ENCODE assay signal across 8 cellular contexts in genomic region chr14:61269321-61270083, GRCh38. TPM values are rescaled to one million over a fixed set of nuclear protein-coding genes. Genes with fewer than 3 reads are reported as not detected.
DNase-seq lines count a peak whose midpoint lies in the region; ATAC-seq and TF ChIP-seq lines count a peak whose summit lies in the region.

No MANE protein-coding gene starts in this region.

- peak; percentile 81 for ATAC-seq in GM23338

- peaks cover 3% of the 10 kb centered on the region; the same call in 1 of the 2 replicates for H3K27me3 ChIP-seq in DOHH2 (ENCODE audit: control insufficient read depth, low read length)
- peaks cover 4% of the 10 kb centered on the region; the same call in 1 of the 2 replicates for H3K27me3 ChIP-seq in GM23338 (ENCODE audit: insufficient read depth)
- H3K27me3 ChIP-seq in neuron (ENCODE audit: insufficient read depth, low read length): peaks cover 9% of the 10 kb centered on the region
- H3K27me3 ChIP-seq in stomach smooth muscle (ENCODE audit: control insufficient read depth in 1 of 2, insufficient read depth in 2 of 2, low read length in 2 of 2): peaks cover 3 to 6% of the 10 kb centered on the region in 2 donors

- no peaks in the 10 kb centered on the region for H3K4me1 ChIP-seq in DOHH2 (ENCODE audit: control insufficient read depth, low read length)
- H3K4me1 ChIP-seq in GM23338 (ENCODE audit: insufficient read depth): no peaks in the 10 kb centered on the region
- peaks cover 2% of the 10 kb centered on the region for H3K4me1 ChIP-seq in neuron (ENCODE audit: insufficient read depth, low read length)
- no peaks in the 10 kb centered on the region for H3K4me1 ChIP-seq in stomach smooth muscle (ENCODE audit: control insufficient read depth, insufficient read depth, low read length)

- H3K79me2 ChIP-seq in DOHH2 (ENCODE audit: control insufficient read depth, low read length) (no peaks in the 10 kb centered on the region), GM23338 (replicated peaks; ENCODE audit: insufficient read depth) (no peaks in the 10 kb centered on the region)

- H3K27ac ChIP-seq in DOHH2 (ENCODE audit: low read depth, low read length) (no peak overlapping the region), GM23338 (ENCODE audit: low read depth) (no peak overlapping the region), stomach smooth muscle (ENCODE audit: low read length) (no peak overlapping the region)

- H3K27ac Mint-ChIP-seq in GM23338: no peak overlapping the region

- no peaks in the 10 kb centered on the region for H3K9me3 Mint-ChIP-seq in GM23338

- H3K4me3 Mint-ChIP-seq in GM23338: peak overlapping the region; percentile 51; the same call in 2 of the 3 replicates

- 0 out of 3 replicates have a peak, but pooled peaks cover 2% of the 10 kb centered on the region for H3K4me1 Mint-ChIP-seq in GM23338

- DNase-seq in GM23338 (ENCODE audit: low spot score) (peak; percentile 92), LNCaP clone FGC (ENCODE audit: low read depth) (peak; percentile 69), RPMI7951 (ENCODE audit: low read depth) (peak; percentile 67), fibroblast of pulmonary artery (ENCODE audit: low read depth) (peak; percentile 80)
- peak; percentile 43 to 48 for DNase-seq in activated T-helper 1 cell treated with anti-CD3 and anti-CD28 coated beads, Interleukin-2, amount 50 U/mL, for 16 hours (ENCODE audit: low read depth in 1 of 2, low spot score in 1 of 2)

- peak overlapping the region; percentile 62 for H3K4me2 ChIP-seq in DOHH2 (ENCODE audit: low read length)
- H3K4me2 ChIP-seq in GM23338: peak overlapping the region; percentile 56; the same call in 1 of the 2 replicates

- H3F3A ChIP-seq in DOHH2 (ENCODE audit: control insufficient read depth, insufficient read depth): no peaks in the 10 kb centered on the region
- H3F3A ChIP-seq in GM23338 (replicated peaks; ENCODE audit: low read depth): no peaks in the 10 kb centered on the region

- H3K9me2 ChIP-seq in DOHH2 (replicated peaks; ENCODE audit: control insufficient read depth, low read length) (no peaks in the 10 kb centered on the region), GM23338 (ENCODE audit: insufficient read depth) (no peaks in the 10 kb centered on the region; the same call in 1 of the 2 replicates)

- no peaks in the 10 kb centered on the region for H4K20me1 ChIP-seq in DOHH2 (ENCODE audit: control insufficient read depth, insufficient read depth, low read depth, low read length)
- no peaks in the 10 kb centered on the region for H4K20me1 ChIP-seq in GM23338 (replicated peaks; ENCODE audit: insufficient read depth)

- H3K36me3 Mint-ChIP-seq in GM23338 (ENCODE audit: low read depth): no peaks in the 10 kb centered on the region

- H3K36me3 ChIP-seq in DOHH2 (ENCODE audit: control insufficient read depth, low read length) (no peaks in the 10 kb centered on the region), GM23338 (ENCODE audit: insufficient read depth) (no peaks in the 10 kb centered on the region), neuron (ENCODE audit: insufficient read depth, low read length) (no peaks in the 10 kb centered on the region), stomach smooth muscle (ENCODE audit: control insufficient read depth in 2 of 2, insufficient read depth in 2 of 2, low read length in 2 of 2) (no peaks in the 10 kb centered on the region)

- TF ChIP-seq CTCF in DOHH2 (IDR thresholded peaks at IDR 0.05; ENCODE audit: low read depth, low read length, poor library complexity, severe bottlenecking) (peak; percentile 83), GM23338 (conservative IDR thresholded peaks at IDR 0.05; ENCODE audit: low read depth in 2 of 2) (peak; percentile 84 to 85), LNCaP clone FGC (IDR thresholded peaks at IDR 0.05; ENCODE audit: control insufficient read depth, extremely low read depth, insufficient read depth) (peak; percentile 83), fibroblast of pulmonary artery (IDR thresholded peaks at IDR 0.05; ENCODE audit: low read length, missing control alignments) (peak; percentile 72)

- no peak overlapping the region for H3K9ac ChIP-seq in stomach smooth muscle (ENCODE audit: low read length in 2 of 2)

- peak overlapping the region; percentile 86 for H2AFZ ChIP-seq in GM23338
- no peak overlapping the region for H2AFZ ChIP-seq in neuron (ENCODE audit: low read depth, low read length)

- H3K9me3 ChIP-seq in DOHH2 (ENCODE audit: control insufficient read depth, insufficient read depth, low read length) (no peaks in the 10 kb centered on the region), neuron (ENCODE audit: low read length) (no peaks in the 10 kb centered on the region), stomach smooth muscle (ENCODE audit: control insufficient read depth in 2 of 2, low read length in 2 of 2) (no peaks in the 10 kb centered on the region)

- H3K4me3 ChIP-seq in DOHH2 (ENCODE audit: low read length) (peak overlapping the region; percentile 53), GM23338 (peak overlapping the region; percentile 29; the same call in 1 of the 2 replicates), LNCaP clone FGC (ENCODE audit: low read depth, low read length) (peak overlapping the region; percentile 18; the same call in 1 of the 2 replicates), fibroblast of pulmonary artery (replicated peaks; ENCODE audit: low read depth, low read length) (peak overlapping the region; percentile 47), neuron (ENCODE audit: low read length) (peak overlapping the region; percentile 25), stomach smooth muscle (ENCODE audit: low read length in 2 of 2) (peak overlapping the region; percentile 42 to 74)

- H3K27me3 Mint-ChIP-seq in GM23338 (ENCODE audit: insufficient read depth, low read depth, poor library complexity): peaks cover 8% of the 10 kb centered on the region

TF ChIP-seq in GM23338, 12 proteins besides CTCF, POLR2A, EP300 and RAD21 (continues in another document):
- TF ChIP-seq ZNF462 (CRISPR knock-in tag; IDR thresholded peaks at IDR 0.05) (no peak), CREB1 (CRISPR knock-in tag; IDR thresholded peaks at IDR 0.05; ENCODE audit: low read depth) (no peak), ZNF331 (CRISPR knock-in tag; IDR thresholded peaks at IDR 0.05; ENCODE audit: low read depth) (no peak)

RNA-seq across cellular contexts. Expression of gene TMEM30B, which starts 11.6 kb away (rescaled TPM):
- 12.8 and 22.9 TPM in 2 replicates for total RNA-seq in GM23338 (2014; rRNA removed; shearing (Covaris generic))
- 7.2 and 7.4 TPM in 2 replicates for polyA plus RNA-seq in GM23338 (2016; fragmentation: Nextera tagmentation; extraction: Ambion mirVana)
- not detected in 2 replicates for total RNA-seq in RPMI7951 (2014; rRNA removed; shearing (Covaris generic))

RNA-seq across cellular contexts. Expression of gene PRKCH, which starts 51.9 kb away (rescaled TPM):
- total RNA-seq in GM23338 (2014; rRNA removed; shearing (Covaris generic)): 10.0 and 10.1 TPM in 2 replicates
- 5.3 and 5.4 TPM in 2 replicates for polyA plus RNA-seq in GM23338 (2016; fragmentation: Nextera tagmentation; extraction: Ambion mirVana)
- total RNA-seq in RPMI7951 (2014; rRNA removed; shearing (Covaris generic)): 1.1 and 3.1 TPM in 2 replicates

Comparison
In these comparisons a context has a peak if more than half of its experiments do, and no peak if none do; other contexts are left out.
1. RNA of gene TMEM30B, which starts 11.6 kb away (total RNA-seq): 12.8 to 22.9 TPM in GM23338; not detected in RPMI7951; every median in the first group is over 10 times any median in the second.
2. Peak in every context shown above with its lines, with median percentiles within 50 percentile points of each other: H3K4me3 ChIP-seq, CTCF ChIP-seq and DNase-seq.